ENCODE assay signal across 12 cellular contexts in the genomic region with DNA sequence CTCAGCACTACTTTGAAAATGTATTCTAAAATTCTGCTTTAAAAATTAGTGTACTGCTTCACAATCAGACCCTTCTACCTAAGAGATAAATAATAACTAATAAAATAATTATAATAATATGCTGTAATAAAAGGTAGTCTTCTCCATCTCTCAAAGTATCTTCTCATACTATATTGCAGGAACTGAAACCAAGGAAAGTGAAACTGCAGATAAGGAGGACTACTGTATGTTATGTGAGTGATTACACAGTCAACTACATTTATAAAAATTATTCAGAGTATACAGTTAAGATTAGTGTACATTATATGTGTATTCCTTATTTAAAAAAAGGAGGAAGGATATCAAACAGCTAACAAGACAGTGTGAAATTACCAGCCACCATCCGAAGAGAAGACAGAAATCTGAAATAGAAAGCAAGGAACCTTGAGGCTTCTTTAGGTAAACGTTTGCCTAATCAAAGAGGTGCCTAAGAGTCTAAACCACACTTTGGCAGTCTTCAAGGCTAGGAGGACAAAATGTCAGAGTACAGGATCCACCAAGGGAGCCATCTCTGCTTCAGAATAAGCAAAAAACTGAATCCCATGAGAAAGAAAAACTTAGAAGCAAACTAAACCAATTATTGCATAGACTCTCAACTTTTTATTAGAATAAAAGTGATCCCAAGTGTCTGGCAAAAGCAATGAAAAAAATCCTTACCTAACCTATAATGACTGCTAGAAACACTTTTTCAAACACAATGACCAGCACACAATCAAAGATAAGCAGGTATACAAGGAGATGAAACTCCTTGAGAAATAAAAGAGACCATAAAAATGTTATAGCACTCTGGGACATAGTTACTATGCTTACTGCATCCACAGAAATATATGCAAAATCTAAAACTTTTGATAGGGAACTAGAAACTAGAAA. TPM values are rescaled to one million over a fixed set of nuclear protein-coding genes. Genes with fewer than 3 reads are reported as not detected.
DNase-seq lines count a peak whose midpoint lies in the region; ATAC-seq and TF ChIP-seq lines count a peak whose summit lies in the region.
"Had no signal": no experiment of that assay in that cellular context is flagged by ENCODE, and none has a peak within 500 bp of the region (broad histone marks: within the 10 kb centered on the region; RNA-seq: fewer than 3 reads in every experiment).

No MANE protein-coding gene starts in this region.

- H3K9me3 Mint-ChIP-seq in IgD-negative memory B cell: no peaks in the 10 kb centered on the region
- H3K9me3 Mint-ChIP-seq in activated naive CD8-positive, alpha-beta T cell treated with anti-CD3 and anti-CD28 coated beads, Interleukin-2, amount 50 U/mL, for 24 hours: no peaks in the 10 kb centered on the region
- H3K9me3 Mint-ChIP-seq in stimulated activated naive CD8-positive, alpha-beta T cell treated with anti-CD3 and anti-CD28 coated beads, Interleukin-15, amount 100 ng/mL, for 72 hours: no peaks in the 10 kb centered on the region

- CTCF ChIA-PET in mammary epithelial cell (lab: Charles Lee; ENCODE audit: low non-redundant PET): no interaction called here

- peaks cover 93% of the 10 kb centered on the region for H3K79me2 ChIP-seq in mammary epithelial cell (ENCODE audit: insufficient read depth, low read length)

- peak overlapping the region; percentile 80 to 90 (median 86) for H3K27ac Mint-ChIP-seq in IgD-negative memory B cell
- H3K27ac Mint-ChIP-seq in activated naive CD8-positive, alpha-beta T cell treated with anti-CD3 and anti-CD28 coated beads, Interleukin-2, amount 50 U/mL, for 24 hours: peak overlapping the region; percentile 2
- peak overlapping the region in 1 of 2 donors; percentile 36 for H3K27ac Mint-ChIP-seq in stimulated activated naive CD8-positive, alpha-beta T cell treated with anti-CD3 and anti-CD28 coated beads, Interleukin-15, amount 100 ng/mL, for 72 hours

- 94% methylated on average over 2 of the region's 2 CpGs for WGBS in mammary epithelial cell (ENCODE audit: low coverage, missing lambda C conversion rate)

- intact Hi-C loops in mammary epithelial cell (cut with micrococcal nuclease) (no loop called here), breast epithelium (cut with DNase I; ENCODE audit: low total_unique reads) (no loop called here), left ventricle myocardium inferior (cut with micrococcal nuclease) (no loop called here)

- DNase-seq in mammary epithelial cell: no peak
- DNase-seq in breast epithelium (ENCODE audit: low spot score in 2 of 2): no peak
- DNase-seq in activated naive CD8-positive, alpha-beta T cell treated with anti-CD3 and anti-CD28 coated beads, Interleukin-2, amount 50 U/mL, for 24 hours: no peak
- DNase-seq in stimulated activated naive CD8-positive, alpha-beta T cell treated with anti-CD3 and anti-CD28 coated beads, Interleukin-15, amount 100 ng/mL, for 72 hours: no peak
- no peak for DNase-seq in activated gamma-delta T cell (lab: John Stamatoyannopoulos, UW)
- no peak for DNase-seq in left ventricle myocardium inferior
- DNase-seq in NCI-H1105 (lab: John Stamatoyannopoulos, UW): no peak
- DNase-seq: body of pancreas; NCI-H345; stimulated activated CD4-positive, alpha-beta T cell treated with anti-CD3 and anti-CD28 coated beads, Interleukin-15, amount 100 ng/mL, for 24 hours had no signal

- no peak overlapping the region for H3K9ac ChIP-seq in mammary epithelial cell (ENCODE audit: insufficient read depth, low read length)

- H3K27me3 Mint-ChIP-seq in IgD-negative memory B cell: no peaks in the 10 kb centered on the region
- peaks cover 2% of the 10 kb centered on the region for H3K27me3 Mint-ChIP-seq in activated naive CD8-positive, alpha-beta T cell treated with anti-CD3 and anti-CD28 coated beads, Interleukin-2, amount 50 U/mL, for 24 hours
- no peaks in the 10 kb centered on the region for H3K27me3 Mint-ChIP-seq in stimulated activated naive CD8-positive, alpha-beta T cell treated with anti-CD3 and anti-CD28 coated beads, Interleukin-15, amount 100 ng/mL, for 72 hours

- in situ Hi-C loops in mammary epithelial cell (cut with MboI; ENCODE audit: low sequenced_read_pairs in 2 of 2): no loop called here

- no peak overlapping the region for H2AFZ ChIP-seq in mammary epithelial cell (ENCODE audit: low read depth, low read length)

- H3K4me3 Mint-ChIP-seq in IgD-negative memory B cell: peak overlapping the region; percentile 73 to 92 (median 78)
- H3K4me3 Mint-ChIP-seq in activated naive CD8-positive, alpha-beta T cell treated with anti-CD3 and anti-CD28 coated beads, Interleukin-2, amount 50 U/mL, for 24 hours: peak overlapping the region; percentile 52
- peak overlapping the region; percentile 50 to 72 for H3K4me3 Mint-ChIP-seq in stimulated activated naive CD8-positive, alpha-beta T cell treated with anti-CD3 and anti-CD28 coated beads, Interleukin-15, amount 100 ng/mL, for 72 hours

- dilution Hi-C loops in mammary epithelial cell (cut with HindIII; ENCODE audit: low sequenced_read_pairs): loop anchor here (5.0 kb wide), 2 partner anchors 43 to 73 kb away; no protein-coding TSS in a partner anchor

- H3K4me3 ChIP-seq in mammary epithelial cell (replicated peaks in 1 of 3; ENCODE audit: insufficient read depth in 1 of 3, low read depth in 2 of 3, low read length in 3 of 3): no peak overlapping the region
- no peak overlapping the region for H3K4me3 ChIP-seq in breast epithelium
- no peak overlapping the region for H3K4me3 ChIP-seq in left ventricle myocardium inferior
- H3K4me3 ChIP-seq: body of pancreas had no signal

- H3K36me3 ChIP-seq in mammary epithelial cell (ENCODE audit: insufficient read depth, low read length) (no peaks in the 10 kb centered on the region), breast epithelium (no peaks in the 10 kb centered on the region), left ventricle myocardium inferior (no peaks in the 10 kb centered on the region)

- H3K4me1 ChIP-seq in mammary epithelial cell (ENCODE audit: insufficient read depth, low read length): peaks cover 5% of the 10 kb centered on the region
- H3K4me1 ChIP-seq in breast epithelium: peaks cover 0 to 6% of the 10 kb centered on the region in 2 donors
- peaks cover 10% of the 10 kb centered on the region for H3K4me1 ChIP-seq in left ventricle myocardium inferior

- no TSS peak for BruUV-seq in mammary epithelial cell (replicated peaks; lab: Mats Ljungman, UMichigan)

- ATAC-seq in activated naive CD8-positive, alpha-beta T cell treated with anti-CD3 and anti-CD28 coated beads, Interleukin-2, amount 50 U/mL, for 24 hours: no peak
- ATAC-seq in stimulated activated naive CD8-positive, alpha-beta T cell treated with anti-CD3 and anti-CD28 coated beads, Interleukin-15, amount 100 ng/mL, for 72 hours: peak; percentile 56
- ATAC-seq: body of pancreas, esophagus mucosa had no signal

- H3K36me3 Mint-ChIP-seq in IgD-negative memory B cell: peaks cover 7% of the 10 kb centered on the region
- no peaks in the 10 kb centered on the region for H3K36me3 Mint-ChIP-seq in activated naive CD8-positive, alpha-beta T cell treated with anti-CD3 and anti-CD28 coated beads, Interleukin-2, amount 50 U/mL, for 24 hours (ENCODE audit: low read depth)

- H3K27me3 ChIP-seq in mammary epithelial cell (ENCODE audit: insufficient read depth, low read length) (no peaks in the 10 kb centered on the region), breast epithelium (no peaks in the 10 kb centered on the region), left ventricle myocardium inferior (ENCODE audit: low read depth) (no peaks in the 10 kb centered on the region)
- H3K27me3 ChIP-seq: body of pancreas had no signal

- H3K27ac ChIP-seq in mammary epithelial cell (ENCODE audit: insufficient read depth, low read depth, low read length): no peak overlapping the region
- H3K27ac ChIP-seq in breast epithelium: no peak overlapping the region
- H3K27ac ChIP-seq in left ventricle myocardium inferior (replicated peaks): no peak overlapping the region
- H3K27ac ChIP-seq: body of pancreas had no signal

- TF ChIP-seq CTCF in mammary epithelial cell (conservative IDR thresholded peaks at IDR 0.05 in 1 of 2, IDR thresholded peaks at IDR 0.05 in 1 of 2; ENCODE audit: extremely low read depth in 1 of 2, insufficient read depth in 1 of 2, low read depth in 1 of 2, low read length in 2 of 2): no peak
- no peak for TF ChIP-seq CTCF in breast epithelium (IDR thresholded peaks at IDR 0.05)
- TF ChIP-seq CTCF in left ventricle myocardium inferior (IDR thresholded peaks at IDR 0.05; ENCODE audit: borderline replicate concordance): no peak

- no peaks in the 10 kb centered on the region for H3K9me3 ChIP-seq in mammary epithelial cell (replicated peaks; ENCODE audit: insufficient read depth, low read length)
- H3K9me3 ChIP-seq in breast epithelium: no peaks in the 10 kb centered on the region
- H3K9me3 ChIP-seq in left ventricle myocardium inferior (replicated peaks): peaks cover 9% of the 10 kb centered on the region
- H3K9me3 ChIP-seq: body of pancreas had no signal

- TF ChIP-seq POLR2A in breast epithelium (IDR thresholded peaks at IDR 0.05): no peak

- H3K4me1 Mint-ChIP-seq in IgD-negative memory B cell: peaks cover 62 to 71% (median 68%) of the 10 kb centered on the region in 3 donors
- peaks cover 75% of the 10 kb centered on the region for H3K4me1 Mint-ChIP-seq in activated naive CD8-positive, alpha-beta T cell treated with anti-CD3 and anti-CD28 coated beads, Interleukin-2, amount 50 U/mL, for 24 hours
- H3K4me1 Mint-ChIP-seq in stimulated activated naive CD8-positive, alpha-beta T cell treated with anti-CD3 and anti-CD28 coated beads, Interleukin-15, amount 100 ng/mL, for 72 hours: peaks cover 62% of the 10 kb centered on the region

- no peaks in the 10 kb centered on the region for H4K20me1 ChIP-seq in mammary epithelial cell (ENCODE audit: insufficient read depth, low read length)

- peak overlapping the region; percentile 12 for H3K4me2 ChIP-seq in mammary epithelial cell (ENCODE audit: insufficient read depth, low read depth, low read length)

RNA-seq across cellular contexts. Expression of gene USP6NL, which starts 6.5 kb away (rescaled TPM):
- total RNA-seq in mammary epithelial cell: 10 to 100 TPM; 12.2 to 13.9 TPM
- 7.2 TPM for polyA plus RNA-seq in mammary epithelial cell
- polyA minus RNA-seq in mammary epithelial cell: 13.4 TPM
- 10 to 100 TPM; 13.8 to 28.7 (median 19.7) TPM for total RNA-seq in breast epithelium
- 39.3 TPM for polyA plus RNA-seq in IgD-negative memory B cell
- total RNA-seq in left ventricle myocardium inferior: 7.9 TPM
